19 cellular contexts compared by ENCODE assay signal in the genomic region with DNA sequence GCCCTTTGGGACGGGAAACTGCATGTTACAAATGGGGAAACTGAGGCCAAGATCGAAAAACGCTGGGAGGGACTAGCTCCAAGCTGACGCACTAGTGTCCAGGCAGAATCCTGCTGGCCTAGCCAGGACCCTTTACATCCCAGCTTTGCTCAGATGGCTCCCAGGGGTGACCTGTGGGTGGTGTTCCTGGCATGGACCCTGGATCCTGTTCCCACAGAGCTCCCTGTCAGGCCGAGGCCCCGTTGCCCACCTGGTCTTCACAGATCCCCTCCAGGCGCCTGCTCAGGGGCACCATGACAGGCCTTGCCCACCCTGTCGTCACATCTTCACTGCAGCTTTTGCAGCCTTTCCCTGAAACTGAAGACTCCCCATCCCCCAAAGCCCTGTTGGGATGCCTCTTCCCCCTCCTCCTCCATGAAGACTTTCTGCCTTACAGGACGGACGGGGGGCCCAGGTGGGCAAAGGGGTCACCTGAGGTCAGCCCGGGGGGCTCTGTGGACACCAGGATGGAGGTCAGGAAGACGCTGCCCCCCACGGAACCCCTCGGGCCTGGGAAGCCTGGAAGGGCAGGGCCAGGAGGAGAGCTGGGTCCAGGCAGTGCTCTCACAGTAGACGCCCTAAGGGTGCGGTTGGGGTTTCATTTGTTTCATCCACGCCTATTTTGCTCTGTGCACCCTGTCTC. TPM values are rescaled to one million over a fixed set of nuclear protein-coding genes. Genes with fewer than 3 reads are reported as not detected.
DNase-seq lines count a peak whose midpoint lies in the region; ATAC-seq, FAIRE-seq and TF ChIP-seq lines count a peak whose summit lies in the region.
"Had no signal": no experiment of that assay in that cellular context is flagged by ENCODE, and none has a peak within 500 bp of the region (broad histone marks: within the 10 kb centered on the region; RNA-seq: fewer than 3 reads in every experiment).

No MANE protein-coding gene starts in this region.

- H3K36me3 Mint-ChIP-seq in naive thymus-derived CD8-positive, alpha-beta T cell, result no peaks in the 10 kb centered on the region
- H3K36me3 Mint-ChIP-seq in activated T-cell treated with anti-CD3 and anti-CD28 coated beads, Interleukin-2, amount 50 U/mL, for 72 hours (ENCODE audit: insufficient read depth in 2 of 2), result no peaks in the 10 kb centered on the region
- H3K36me3 Mint-ChIP-seq in chondrocyte (ENCODE audit: low read depth), result no peaks in the 10 kb centered on the region
- H3K36me3 Mint-ChIP-seq: activated naive CD4-positive, alpha-beta T cell treated with anti-CD3 and anti-CD28 coated beads, Interleukin-2, amount 50 U/mL, for 24 hours had no signal

- intact Hi-C loops in dorsolateral prefrontal cortex (cut with DNase I) (loop anchor here in 1 of 2 donors (5.0 to 10.0 kb wide), 2 partner anchors 246 to 672 kb away; a partner anchor contains a TSS), upper lobe of right lung (cut with DNase I) (no loop called here)

- H3K4me1 ChIP-seq in upper lobe of right lung, result peaks cover 5% of the 10 kb centered on the region
- H3K4me1 ChIP-seq: colonic mucosa, parathyroid adenoma had no signal

- H3K36me3 ChIP-seq in upper lobe of right lung, result no peaks in the 10 kb centered on the region
- H3K36me3 ChIP-seq: colonic mucosa, heart right ventricle, upper lobe of left lung had no signal

- TF ChIP-seq CTCF in dorsolateral prefrontal cortex (IDR thresholded peaks at IDR 0.05 in 54 of 56, conservative IDR thresholded peaks at IDR 0.05 in 2 of 56; ENCODE audit: low read depth in 1 of 56, partially characterized antibody in 56 of 56), result peak in 1 of 56 donors; percentile 4
- no peak for TF ChIP-seq CTCF in upper lobe of right lung (IDR thresholded peaks at IDR 0.05)
- no peak for TF ChIP-seq CTCF in chondrocyte (IDR thresholded peaks at IDR 0.05)

- POLR2A ChIA-PET in naive thymus-derived CD8-positive, alpha-beta T cell (lab: Charles Lee), result interaction anchor here (1.2 kb wide), 1 partner anchor 272 kb away, joined by 5 read pairs; a partner anchor contains a TSS

- no peak overlapping the region for H3K4me3 Mint-ChIP-seq in naive thymus-derived CD8-positive, alpha-beta T cell
- H3K4me3 Mint-ChIP-seq in activated T-cell treated with anti-CD3 and anti-CD28 coated beads, Interleukin-2, amount 50 U/mL, for 72 hours, result no peak overlapping the region
- no peak overlapping the region for H3K4me3 Mint-ChIP-seq in chondrocyte (ENCODE audit: unreplicated experiment)
- H3K4me3 Mint-ChIP-seq: activated B cell treated with CpG ODN at 0.5 μM for 24 hours; activated CD8-positive, alpha-beta T cell treated with anti-CD3 and anti-CD28 coated beads for 36 hours; activated naive CD4-positive, alpha-beta T cell treated with anti-CD3 and anti-CD28 coated beads, Interleukin-2, amount 50 U/mL, for 24 hours had no signal

- peaks cover 0 to 2% (median 0%) of the 10 kb centered on the region in 9 donors for H3K9me3 Mint-ChIP-seq in naive thymus-derived CD8-positive, alpha-beta T cell
- no peaks in the 10 kb centered on the region for H3K9me3 Mint-ChIP-seq in activated T-cell treated with anti-CD3 and anti-CD28 coated beads, Interleukin-2, amount 50 U/mL, for 72 hours
- H3K9me3 Mint-ChIP-seq in chondrocyte (ENCODE audit: low read depth), result no peaks in the 10 kb centered on the region
- H3K9me3 Mint-ChIP-seq: activated B cell treated with CpG ODN at 0.5 μM for 24 hours; activated CD8-positive, alpha-beta T cell treated with anti-CD3 and anti-CD28 coated beads for 36 hours; activated naive CD4-positive, alpha-beta T cell treated with anti-CD3 and anti-CD28 coated beads, Interleukin-2, amount 50 U/mL, for 24 hours had no signal

- H3K27me3 Mint-ChIP-seq in naive thymus-derived CD8-positive, alpha-beta T cell, result peaks cover 1 to 16% (median 11%) of the 10 kb centered on the region in 5 donors
- peaks cover 32% of the 10 kb centered on the region for H3K27me3 Mint-ChIP-seq in activated T-cell treated with anti-CD3 and anti-CD28 coated beads, Interleukin-2, amount 50 U/mL, for 72 hours (ENCODE audit: low read depth)
- H3K27me3 Mint-ChIP-seq in chondrocyte (ENCODE audit: low read depth), result peaks cover 33% of the 10 kb centered on the region

- peak; percentile 64 for DNase-seq in activated effector memory CD4-positive, alpha-beta T cell treated with anti-CD3 and anti-CD28 coated beads, Interleukin-2, amount 50 U/mL, for 16 hours
- no peak for DNase-seq in activated effector memory CD4-positive, alpha-beta T cell treated with Interleukin-2 at 50 U/mL for 16 hours
- DNase-seq in dorsolateral prefrontal cortex, result no peak
- DNase-seq in naive thymus-derived CD8-positive, alpha-beta T cell, result no peak
- peak; percentile 65 for DNase-seq in upper lobe of right lung
- DNase-seq in HTR-8/SVneo (ENCODE audit: insufficient read length, low spot score), result no peak
- no peak for DNase-seq in activated T-cell treated with anti-CD3 and anti-CD28 coated beads, Interleukin-2, amount 50 U/mL, for 72 hours
- DNase-seq in chondrocyte (ENCODE audit: low spot score), result no peak

- no peak for ATAC-seq in naive thymus-derived CD8-positive, alpha-beta T cell
- no peak for ATAC-seq in upper lobe of right lung
- ATAC-seq in activated T-cell treated with anti-CD3 and anti-CD28 coated beads, Interleukin-2, amount 50 U/mL, for 72 hours (replicated peaks in 1 of 2), result no peak

- H3K27me3 ChIP-seq in dorsolateral prefrontal cortex (no peaks in the 10 kb centered on the region), upper lobe of right lung (peaks cover 42% of the 10 kb centered on the region)

- peak overlapping the region in 44 of 59 donors; percentile 11 to 80 (median 62) for H3K27ac ChIP-seq in dorsolateral prefrontal cortex
- no peak overlapping the region for H3K27ac ChIP-seq in upper lobe of right lung
- H3K27ac ChIP-seq: colonic mucosa, heart right ventricle, parathyroid adenoma, SK-N-MC, upper lobe of left lung had no signal

- H3K4me3 ChIP-seq in dorsolateral prefrontal cortex (peak overlapping the region in 54 of 59 donors; percentile 2 to 73 (median 52)), upper lobe of right lung (no peak overlapping the region)
- H3K4me3 ChIP-seq: colonic mucosa had no signal

- peaks cover 2 to 7% (median 5%) of the 10 kb centered on the region in 4 donors for H3K4me1 Mint-ChIP-seq in naive thymus-derived CD8-positive, alpha-beta T cell
- H3K4me1 Mint-ChIP-seq in activated T-cell treated with anti-CD3 and anti-CD28 coated beads, Interleukin-2, amount 50 U/mL, for 72 hours (ENCODE audit: low read depth), result peaks cover 7% of the 10 kb centered on the region
- peaks cover 6% of the 10 kb centered on the region for H3K4me1 Mint-ChIP-seq in chondrocyte (ENCODE audit: low read depth)

- H3K27ac Mint-ChIP-seq in naive thymus-derived CD8-positive, alpha-beta T cell, result peak overlapping the region in 6 of 10 donors; percentile 41 to 89 (median 74)
- H3K27ac Mint-ChIP-seq in activated T-cell treated with anti-CD3 and anti-CD28 coated beads, Interleukin-2, amount 50 U/mL, for 72 hours, result no peak overlapping the region
- no peak overlapping the region for H3K27ac Mint-ChIP-seq in chondrocyte (ENCODE audit: unreplicated experiment)
- H3K27ac Mint-ChIP-seq: activated B cell treated with CpG ODN at 0.5 μM for 24 hours; activated CD8-positive, alpha-beta T cell treated with anti-CD3 and anti-CD28 coated beads for 36 hours; activated naive CD4-positive, alpha-beta T cell treated with anti-CD3 and anti-CD28 coated beads, Interleukin-2, amount 50 U/mL, for 24 hours had no signal

- H3K9me3 ChIP-seq in upper lobe of right lung, result no peaks in the 10 kb centered on the region
- H3K9me3 ChIP-seq: colonic mucosa, heart right ventricle, upper lobe of left lung had no signal

- no peak for FAIRE-seq in HTR-8/SVneo (lab: Jason Lieb, UNC)
- FAIRE-seq: A204.1 had no signal

RNA-seq across cellular contexts. Expression of a gene that starts 12.9 kb away (rescaled TPM):
- total RNA-seq in dorsolateral prefrontal cortex (1,000 to 10,000 TPM in 108 of 120 experiments, 100 to 1,000 TPM in 12; 869 to 1,843 (median 1,153) TPM), upper lobe of right lung (0.81 TPM), chondrocyte (15.2 to 63.5 TPM (median 60.0 TPM) in 3 replicates)
- total RNA-seq in naive thymus-derived CD8-positive, alpha-beta T cell, result not detected
- polyA plus RNA-seq in naive thymus-derived CD8-positive, alpha-beta T cell, result under 1 TPM in 1 of 3 donors, not detected in 2; 0.10 TPM
- 10 to 100 TPM; 28.8 to 30.1 TPM for total RNA-seq in activated T-cell treated with anti-CD3 and anti-CD28 coated beads, Interleukin-2, amount 50 U/mL, for 72 hours
- total RNA-seq: activated B cell treated with CpG ODN at 0.5 μM for 24 hours had no signal

RNA-seq across cellular contexts. Expression of a gene that starts 35.7 kb away (rescaled TPM):
- total RNA-seq in dorsolateral prefrontal cortex (under 1 TPM in 1 of 120 experiments, not detected in 119; 0.36 TPM), upper lobe of right lung (not detected), chondrocyte (not detected in 3 replicates)
- total RNA-seq in naive thymus-derived CD8-positive, alpha-beta T cell, result not detected
- not detected for polyA plus RNA-seq in naive thymus-derived CD8-positive, alpha-beta T cell
- total RNA-seq in activated T-cell treated with anti-CD3 and anti-CD28 coated beads, Interleukin-2, amount 50 U/mL, for 72 hours, result not detected
- total RNA-seq: activated B cell treated with CpG ODN at 0.5 μM for 24 hours; activated CD8-positive, alpha-beta T cell treated with anti-CD3 and anti-CD28 coated beads for 36 hours; heart right ventricle; lung microvascular endothelial cell; skeletal muscle tissue had no signal

Comparison
In these comparisons a context has a peak if more than half of its experiments do, and no peak if none do; other contexts are left out.
1. DNase-seq: peak in activated effector memory CD4-positive, alpha-beta T cell treated with anti-CD3 and anti-CD28 coated beads, Interleukin-2, amount 50 U/mL, for 16 hours (single experiment) and upper lobe of right lung (single experiment); none in activated effector memory CD4-positive, alpha-beta T cell treated with Interleukin-2 at 50 U/mL for 16 hours (single experiment), dorsolateral prefrontal cortex (0 of 10), naive thymus-derived CD8-positive, alpha-beta T cell (0 of 10), HTR-8/SVneo (single experiment), activated T-cell treated with anti-CD3 and anti-CD28 coated beads, Interleukin-2, amount 50 U/mL, for 72 hours (0 of 2) and chondrocyte (single experiment).
2. H3K27ac Mint-ChIP-seq: peak in naive thymus-derived CD8-positive, alpha-beta T cell (6 of 10); none in activated T-cell treated with anti-CD3 and anti-CD28 coated beads, Interleukin-2, amount 50 U/mL, for 72 hours (single experiment) and chondrocyte (single experiment).